Comparison of ENCODE assay signal across 19 cellular contexts in the genomic region with DNA sequence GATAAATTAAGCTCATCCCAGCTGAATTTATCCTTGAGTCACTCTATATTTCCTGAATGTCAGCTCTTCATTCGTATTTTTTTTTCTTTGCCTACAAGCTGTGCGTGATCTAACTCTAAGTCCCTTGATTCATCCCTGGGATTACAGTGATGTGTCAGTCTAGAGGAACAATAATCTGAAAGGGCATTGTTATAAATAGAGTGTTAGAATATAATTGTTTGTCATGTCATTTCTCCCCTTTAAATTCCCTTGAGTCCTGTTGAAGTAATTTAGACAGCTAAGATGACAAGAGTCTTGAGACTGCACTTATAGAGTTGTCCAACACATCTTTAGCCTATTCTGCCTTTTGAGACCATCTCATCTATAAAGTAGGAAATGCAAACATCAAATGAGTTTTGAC.
"Had no signal": no experiment of that assay in that cellular context is flagged by ENCODE, and none has a peak within 500 bp of the region (broad histone marks: within the 10 kb centered on the region; RNA-seq: fewer than 3 reads in every experiment).

No MANE protein-coding gene starts in this region.

- H3K4me1 ChIP-seq: esophagus squamous epithelium, lower lobe of right lung, pancreas, right atrium auricular region, stomach, testis, tibial artery had no signal

- DNase-seq: cortex of kidney; effector memory CD8-positive, alpha-beta T cell; erythroblast; esophagus squamous epithelium; foreskin melanocyte; left ventricle myocardium superior; lower lobe of right lung; natural killer cell; pancreas; stimulated activated CD4-positive, alpha-beta T cell treated with anti-CD3 and anti-CD28 coated beads, Interleukin-2, amount 100 ng/mL, for 24 hours; stimulated activated CD4-positive, alpha-beta T cell treated with anti-CD3 and anti-CD28 coated beads, Interleukin-4, amount 100 ng/mL, for 24 hours; stimulated activated naive CD4-positive, alpha-beta T cell treated with Interleukin-2 at 50 U/mL for 16 hours; stomach; testis; tibial artery had no signal

- ATAC-seq: effector memory CD8-positive, alpha-beta T cell; left ventricle myocardium superior; lower lobe of right lung; natural killer cell; pancreas; sciatic nerve; stimulated activated effector memory CD8-positive, alpha-beta T cell treated with anti-CD3 and anti-CD28 coated beads, Interleukin-12 subunit alpha, Interleukin-12 subunit beta, amount 100 ng/mL, for 72 hours had no signal

- H3K27me3 ChIP-seq: esophagus squamous epithelium, neutrophil, pancreas, right atrium auricular region, stomach, testis, tibial artery had no signal

- H3K36me3 ChIP-seq: esophagus squamous epithelium, lower lobe of right lung, neutrophil, pancreas, right atrium auricular region, stomach, tibial artery had no signal

- H3K4me3 ChIP-seq: esophagus squamous epithelium, lower lobe of right lung, pancreas, right atrium auricular region, stomach, testis, tibial artery had no signal

- H3K9me3 ChIP-seq: esophagus squamous epithelium, lower lobe of right lung, neutrophil, pancreas, right atrium auricular region, stomach, testis, tibial artery had no signal

- H3K27ac ChIP-seq: esophagus squamous epithelium, lower lobe of right lung, neutrophil, pancreas, right atrium auricular region, stomach, testis, tibial artery had no signal
